Comparison of ENCODE assay signal across 35 cellular contexts in genomic region chr11:96466607-96467006, GRCh38.
"Had no signal": no experiment of that assay in that cellular context is flagged by ENCODE, and none has a peak within 500 bp of the region (broad histone marks: within the 10 kb centered on the region; RNA-seq: fewer than 3 reads in every experiment).

No MANE protein-coding gene starts in this region.

- H3K4me3 ChIP-seq: MG63 had no signal

- H3K27ac ChIP-seq: KMS-11 had no signal

- H3K9me3 ChIP-seq: MG63 had no signal

- DNase-seq: Karpas-422, Kasumi-1, MG63, MM.1S, MV-4-11, NCI-H1048, NCI-H1092, NCI-H1092 treated with DMSO at 0.1 percent for 48 hours, NCI-H1105, NCI-H1105 treated with DMSO at 0.1 percent for 48 hours, NCI-H1417, NCI-H1417 treated with DMSO at 0.1 percent for 48 hours, NCI-H1436, NCI-H1436 treated with DMSO at 0.1 percent for 48 hours, NCI-H146, NCI-H1694, NCI-H1694 treated with DMSO at 0.1 percent for 48 hours, NCI-H187, NCI-H187 treated with DMSO at 0.1 percent for 48 hours, NCI-H1930, NCI-H2029, NCI-H2029 treated with DMSO at 0.1 percent for 48 hours, NCI-H2081, NCI-H2081 treated with DMSO at 0.1 percent for 48 hours, NCI-H2107, NCI-H2171, NCI-H2171 treated with DMSO at 0.1 percent for 48 hours, NCI-H2227 treated with DMSO at 0.1 percent for 48 hours, NCI-H226, NCI-H345, NCI-H446, NCI-H446 treated with DMSO at 0.1 percent for 48 hours, NCI-H510A, NCI-H510A treated with DMSO at 0.1 percent for 48 hours had no signal

- H3K9ac ChIP-seq: KMS-11 had no signal

- H3K36me3 ChIP-seq: MG63 had no signal

- H3K27me3 ChIP-seq: MG63 had no signal

- H3K4me2 ChIP-seq: KMS-11 had no signal
